ENCODE assay signal across 18 cellular contexts in genomic region chr2:215722125-215722524, GRCh38.
DNase-seq lines count a peak whose midpoint lies in the region; ATAC-seq and TF ChIP-seq lines count a peak whose summit lies in the region.
"Had no signal": no experiment of that assay in that cellular context is flagged by ENCODE, and none has a peak within 500 bp of the region (broad histone marks: within the 10 kb centered on the region; RNA-seq: fewer than 3 reads in every experiment).

No MANE protein-coding gene starts in this region.

- no peak overlapping the region for H2AFZ ChIP-seq in mesenchymal stem cell (ENCODE audit: low read depth, low read length)
- no peak overlapping the region for H2AFZ ChIP-seq in H9 (ENCODE audit: low read length)

- H3K36me3 ChIP-seq in Caco-2 (ENCODE audit: control insufficient read depth, insufficient read depth, low read length): no peaks in the 10 kb centered on the region
- H3K36me3 ChIP-seq in mesenchymal stem cell (ENCODE audit: control insufficient read depth in 1 of 2, insufficient read depth in 2 of 2, low read depth in 1 of 2, low read length in 2 of 2): no peaks in the 10 kb centered on the region
- no peaks in the 10 kb centered on the region for H3K36me3 ChIP-seq in sigmoid colon

- H4K20me1 ChIP-seq in H9 (ENCODE audit: control insufficient read depth, insufficient read depth, insufficient read length): no peaks in the 10 kb centered on the region

- no peak overlapping the region for H3K56ac ChIP-seq in H9 (ENCODE audit: insufficient read length, low read depth, low read length)

- H2BK120ac ChIP-seq in mesenchymal stem cell (ENCODE audit: low read depth, low read length) (no peak overlapping the region), H9 (ENCODE audit: low read depth, low read length, poor library complexity, severe bottlenecking) (no peak overlapping the region)

- no peak overlapping the region for H3K4me3 Mint-ChIP-seq in Caco-2 (ENCODE audit: unreplicated experiment)
- no peak overlapping the region for H3K4me3 Mint-ChIP-seq in dendritic cell treated with granulocyte-macrophage colony-stimulating factor and Interleukin-4, amounts not matched to agents 40 ng/mL and 50 ng/mL, for 4 days
- H3K4me3 Mint-ChIP-seq in naive thymus-derived CD8-positive, alpha-beta T cell: no peak overlapping the region
- no peak overlapping the region for H3K4me3 Mint-ChIP-seq in H9
- H3K4me3 Mint-ChIP-seq: HFFc6 had no signal

- no peak overlapping the region for H2BK12ac ChIP-seq in mesenchymal stem cell (ENCODE audit: low read length in 2 of 2)
- H2BK12ac ChIP-seq in H9 (ENCODE audit: insufficient read length, low read depth, low read length): no peak overlapping the region

- H3K9me3 ChIP-seq in Caco-2: peaks cover 4% of the 10 kb centered on the region; the same call in 1 of the 2 replicates
- no peaks in the 10 kb centered on the region for H3K9me3 ChIP-seq in mesenchymal stem cell (ENCODE audit: control insufficient read depth, low read length)
- no peaks in the 10 kb centered on the region for H3K9me3 ChIP-seq in sigmoid colon
- H3K9me3 ChIP-seq in H9 (ENCODE audit: control insufficient read depth, low read depth, low read length): no peaks in the 10 kb centered on the region

- CTCF ChIA-PET in Caco-2 (lab: Charles Lee): no interaction called here

- no TSS peak for BruUV-seq in Caco-2 (replicated peaks; lab: Mats Ljungman, UMichigan)

- H2BK15ac ChIP-seq in mesenchymal stem cell (ENCODE audit: low read depth, poor library complexity, severe bottlenecking) (no peak overlapping the region), H9 (ENCODE audit: low read depth, low read length) (no peak overlapping the region)

- H3K4me1 ChIP-seq in Caco-2 (peaks cover 37% of the 10 kb centered on the region), mesenchymal stem cell (ENCODE audit: control insufficient read depth, insufficient read depth, low read depth, low read length) (peaks cover 3% of the 10 kb centered on the region), sigmoid colon (peaks cover 0 to 44% (median 39%) of the 10 kb centered on the region in 4 donors), H9 (ENCODE audit: insufficient read depth, low read length) (no peaks in the 10 kb centered on the region)

- H4K8ac ChIP-seq in mesenchymal stem cell (ENCODE audit: low read length): no peak overlapping the region
- no peak overlapping the region for H4K8ac ChIP-seq in H9 (replicated peaks; ENCODE audit: insufficient read length, low read depth, low read length)

- no peak overlapping the region for H3K4me3 ChIP-seq in Caco-2 (ENCODE audit: low read depth, low read length)
- H3K4me3 ChIP-seq in mesenchymal stem cell (ENCODE audit: insufficient read depth in 1 of 2, low read depth in 1 of 2, low read length in 2 of 2): no peak overlapping the region
- H3K4me3 ChIP-seq in sigmoid colon: no peak overlapping the region
- H3K4me3 ChIP-seq: A549 had no signal

- TF ChIP-seq EP300 in sigmoid colon (IDR thresholded peaks at IDR 0.05): peak; percentile 73 to 93 (median 84)

- H3K79me2 ChIP-seq in H9 (ENCODE audit: insufficient read depth, low read length): no peaks in the 10 kb centered on the region

- H4K91ac ChIP-seq in mesenchymal stem cell (ENCODE audit: low read length): no peak overlapping the region
- no peak overlapping the region for H4K91ac ChIP-seq in H9 (ENCODE audit: insufficient read length, low read depth, low read length)

- H3K18ac ChIP-seq in mesenchymal stem cell (ENCODE audit: low read depth in 1 of 2, low read length in 2 of 2) (no peak overlapping the region), H9 (ENCODE audit: insufficient read length, low read depth, low read length) (no peak overlapping the region)

- TF ChIP-seq CTCF in Caco-2 (IDR thresholded peaks at IDR 0.05; ENCODE audit: insufficient read depth in 1 of 2, low read depth in 1 of 2, low read length in 1 of 2, severe bottlenecking in 1 of 2, unreplicated experiment in 1 of 2) (no peak), sigmoid colon (IDR thresholded peaks at IDR 0.05) (no peak), H9 (conservative IDR thresholded peaks at IDR 0.05) (no peak)

- WGBS in mesenchymal stem cell: 87% methylated on average over 5 of the region's 5 CpGs
- WGBS in sigmoid colon, 2 donors: 89 to 93% methylated on average over 5 of the region's 5 CpGs
- no CpG with 5 or more reads among the region's 5 CpGs for WGBS in H9 (ENCODE audit: extremely low coverage, insufficient read length, low lambda C conversion rate)

- H2BK5ac ChIP-seq in mesenchymal stem cell (ENCODE audit: low read depth, low read length, poor library complexity, severe bottlenecking): no peak overlapping the region
- no peak overlapping the region for H2BK5ac ChIP-seq in H9 (ENCODE audit: insufficient read length, low read length)

- no peak for DNase-seq in Caco-2
- DNase-seq in mesenchymal stem cell: no peak
- DNase-seq in sigmoid colon: peak; percentile 93
- DNase-seq in NCI-H2081 (lab: John Stamatoyannopoulos, UW): no peak
- no peak for DNase-seq in naive thymus-derived CD8-positive, alpha-beta T cell
- DNase-seq in H9: no peak
- DNase-seq in activated CD4-positive, alpha-beta T cell treated with anti-CD3 and anti-CD28 coated beads for 4 hours: no peak
- DNase-seq: HFFc6, KG1, NCI-H1436, NCI-H2029, NCI-H510A, NCI-H82, PC-3 had no signal

- peaks cover 26% of the 10 kb centered on the region for H3K4me1 Mint-ChIP-seq in Caco-2 (ENCODE audit: low read depth, unreplicated experiment)
- H3K4me1 Mint-ChIP-seq in dendritic cell treated with granulocyte-macrophage colony-stimulating factor and Interleukin-4, amounts not matched to agents 40 ng/mL and 50 ng/mL, for 4 days (ENCODE audit: low read depth): peaks cover 27% of the 10 kb centered on the region
- peaks cover 0 to 4% (median 0%) of the 10 kb centered on the region in 4 donors for H3K4me1 Mint-ChIP-seq in naive thymus-derived CD8-positive, alpha-beta T cell
- no peaks in the 10 kb centered on the region for H3K4me1 Mint-ChIP-seq in H9

- H3K9me3 Mint-ChIP-seq in Caco-2 (ENCODE audit: unreplicated experiment): peaks cover 19% of the 10 kb centered on the region
- peaks cover 9% of the 10 kb centered on the region for H3K9me3 Mint-ChIP-seq in dendritic cell treated with granulocyte-macrophage colony-stimulating factor and Interleukin-4, amounts not matched to agents 40 ng/mL and 50 ng/mL, for 4 days
- H3K9me3 Mint-ChIP-seq in naive thymus-derived CD8-positive, alpha-beta T cell: peaks cover 0 to 3% (median 0%) of the 10 kb centered on the region in 9 donors
- H3K9me3 Mint-ChIP-seq in H9: peaks cover 0 to 2% of the 10 kb centered on the region in 2 experiments; a peak in 2 of 5 replicates

- POLR2A ChIA-PET in Caco-2 (lab: Charles Lee): no interaction called here
- POLR2A ChIA-PET in naive thymus-derived CD8-positive, alpha-beta T cell (lab: Charles Lee): no interaction called here

- no peaks in the 10 kb centered on the region for H3K27me3 Mint-ChIP-seq in Caco-2 (ENCODE audit: insufficient read depth, unreplicated experiment)
- H3K27me3 Mint-ChIP-seq in dendritic cell treated with granulocyte-macrophage colony-stimulating factor and Interleukin-4, amounts not matched to agents 40 ng/mL and 50 ng/mL, for 4 days: no peaks in the 10 kb centered on the region
- peaks cover 0 to 5% (median 0%) of the 10 kb centered on the region in 5 donors for H3K27me3 Mint-ChIP-seq in naive thymus-derived CD8-positive, alpha-beta T cell
- H3K27me3 Mint-ChIP-seq in H9 (ENCODE audit: low read depth): no peaks in the 10 kb centered on the region

- ATAC-seq in naive thymus-derived CD8-positive, alpha-beta T cell: no peak
- ATAC-seq: A549, PC-3 had no signal

- peak overlapping the region; percentile 74 for H2AK5ac ChIP-seq in mesenchymal stem cell (ENCODE audit: low read length, severe bottlenecking)
- no peak overlapping the region for H2AK5ac ChIP-seq in H9 (ENCODE audit: insufficient read length, low read length)

- intact Hi-C loops in Caco-2 (cut with micrococcal nuclease; ENCODE audit: unreplicated experiment): no loop called here
- intact Hi-C loops in dendritic cell treated with granulocyte-macrophage colony-stimulating factor and Interleukin-4, amounts not matched to agents 40 ng/mL and 50 ng/mL, for 4 days (cut with micrococcal nuclease): no loop called here
- intact Hi-C loops in sigmoid colon (cut with DNase I): loop anchor here (2.0 kb wide), 1 partner anchor 63 kb away; no protein-coding TSS in a partner anchor

- H3K27ac ChIP-seq in mesenchymal stem cell (ENCODE audit: low read length, poor library complexity, severe bottlenecking): peak overlapping the region; percentile 64
- H3K27ac ChIP-seq in sigmoid colon: peak overlapping the region; percentile 71 to 85 (median 75)
- no peak overlapping the region for H3K27ac ChIP-seq in H9 (ENCODE audit: insufficient read length, low read depth, low read length)
- H3K27ac ChIP-seq: C4-2B, RWPE1 had no signal

- H3K23me2 ChIP-seq in H9 (ENCODE audit: insufficient read length, low read depth, low read length, poor library complexity, severe bottlenecking): no peaks in the 10 kb centered on the region

- H3K4me2 ChIP-seq in mesenchymal stem cell (ENCODE audit: low read length, poor library complexity, severe bottlenecking): no peak overlapping the region
- H3K4me2 ChIP-seq in H9 (ENCODE audit: insufficient read depth, insufficient read length, low read length): no peak overlapping the region
- H3K4me2 ChIP-seq: A549 had no signal

- H3K9ac ChIP-seq in mesenchymal stem cell (ENCODE audit: low read length) (peak overlapping the region; percentile 1), H9 (ENCODE audit: extremely low read depth, insufficient read length, low read length) (no peak overlapping the region)

- no peak overlapping the region for H3K23ac ChIP-seq in mesenchymal stem cell (ENCODE audit: low read length in 2 of 2)
- no peak overlapping the region for H3K23ac ChIP-seq in H9 (ENCODE audit: insufficient read length, low read depth, low read length)

- H3K14ac ChIP-seq in mesenchymal stem cell (ENCODE audit: low read length in 2 of 2) (no peak overlapping the region), H9 (ENCODE audit: insufficient read depth, low read length) (no peak overlapping the region)

- no peak overlapping the region for H3K4ac ChIP-seq in mesenchymal stem cell (ENCODE audit: low read depth in 1 of 2, low read length in 2 of 2)
- no peak overlapping the region for H3K4ac ChIP-seq in H9 (ENCODE audit: low read depth, low read length)

- no peak overlapping the region for H4K5ac ChIP-seq in H9 (ENCODE audit: insufficient read length, low read depth, low read length)

- TF ChIP-seq POLR2A in sigmoid colon (IDR thresholded peaks at IDR 0.05): no peak

- peak overlapping the region; percentile 61 for H3K27ac Mint-ChIP-seq in Caco-2 (ENCODE audit: unreplicated experiment)
- peak overlapping the region; percentile 21 for H3K27ac Mint-ChIP-seq in dendritic cell treated with granulocyte-macrophage colony-stimulating factor and Interleukin-4, amounts not matched to agents 40 ng/mL and 50 ng/mL, for 4 days
- no peak overlapping the region for H3K27ac Mint-ChIP-seq in naive thymus-derived CD8-positive, alpha-beta T cell
- no peak overlapping the region for H3K27ac Mint-ChIP-seq in H9
- H3K27ac Mint-ChIP-seq: HFFc6 had no signal

- H2BK20ac ChIP-seq in H9 (ENCODE audit: low read depth, low read length, poor library complexity, severe bottlenecking): no peak overlapping the region

- H3K79me1 ChIP-seq in mesenchymal stem cell (replicated peaks; ENCODE audit: low read length, poor library complexity, severe bottlenecking) (no peaks in the 10 kb centered on the region), H9 (ENCODE audit: insufficient read depth, low read depth, low read length, poor library complexity, severe bottlenecking) (no peaks in the 10 kb centered on the region)

- H3K27me3 ChIP-seq in Caco-2 (replicated peaks; ENCODE audit: control insufficient read depth, insufficient read depth, low read length) (no peaks in the 10 kb centered on the region), mesenchymal stem cell (ENCODE audit: control insufficient read depth in 1 of 2, insufficient read depth in 1 of 2, low read length in 2 of 2) (no peaks in the 10 kb centered on the region), sigmoid colon (no peaks in the 10 kb centered on the region), H9 (ENCODE audit: insufficient read depth, low read length) (no peaks in the 10 kb centered on the region)

- H3T11ph ChIP-seq in H9 (ENCODE audit: low read length): no peak overlapping the region

- H3K36me3 Mint-ChIP-seq in Caco-2 (ENCODE audit: insufficient read depth, unreplicated experiment) (peaks cover 6% of the 10 kb centered on the region), H9 (ENCODE audit: insufficient read depth in 1 of 3, low read depth in 3 of 3) (no peaks in the 10 kb centered on the region)
- H3K36me3 Mint-ChIP-seq in dendritic cell treated with granulocyte-macrophage colony-stimulating factor and Interleukin-4, amounts not matched to agents 40 ng/mL and 50 ng/mL, for 4 days (ENCODE audit: low read depth): peaks cover 5% of the 10 kb centered on the region
- H3K36me3 Mint-ChIP-seq in naive thymus-derived CD8-positive, alpha-beta T cell: no peaks in the 10 kb centered on the region

Comparison
In these comparisons a context has a peak if more than half of its experiments do, and no peak if none do; other contexts are left out.
1. H3K27ac Mint-ChIP-seq: peak in Caco-2 (single experiment) and dendritic cell treated with granulocyte-macrophage colony-stimulating factor and Interleukin-4, amounts not matched to agents 40 ng/mL and 50 ng/mL, for 4 days (single experiment); none in naive thymus-derived CD8-positive, alpha-beta T cell (0 of 10) and H9 (0 of 3).